In genomic region chrX:73214366-73215094, GRCh38 we compare ENCODE assay signal across 8 cellular contexts. TPM values are rescaled to one million over a fixed set of nuclear protein-coding genes. Genes with fewer than 3 reads are reported as not detected.
DNase-seq lines count a peak whose midpoint lies in the region; ATAC-seq and TF ChIP-seq lines count a peak whose summit lies in the region.

Gene NAP1L2 (minus strand): TSS chrX:73214851. CDS start chrX:73214492, 359 bp downstream.

- H3K4me3 Mint-ChIP-seq in nephron progenitor cell, result peak within 1 kb of the TSS; percentile 97

- H3K4me1 Mint-ChIP-seq in nephron progenitor cell, result peaks cover 25% of the 10 kb centered on the region

- no peaks in the 10 kb centered on the region for H3K36me3 Mint-ChIP-seq in nephron progenitor cell (ENCODE audit: low read depth)

- H3K9me3 ChIP-seq in BE2C (no peaks in the 10 kb centered on the region), gastroesophageal sphincter (no peaks in the 10 kb centered on the region), thyroid gland (no peaks in the 10 kb centered on the region)

- intact Hi-C loops in thyroid gland (cut with DNase I), result no loop called here

- H3K27ac Mint-ChIP-seq in nephron progenitor cell, result peak within 1 kb of the TSS; percentile 44

- H3K27ac ChIP-seq in gastroesophageal sphincter (peak within 1 kb of the TSS; percentile 26 to 80 (median 75)), thyroid gland (peak within 1 kb of the TSS; percentile 58 to 79 (median 78))

- peaks cover 26% of the 10 kb centered on the region for H3K9me3 Mint-ChIP-seq in nephron progenitor cell

- TF ChIP-seq CTCF in BE2C (IDR thresholded peaks at IDR 0.05; ENCODE audit: low read depth, low read length), result no peak
- no peak for TF ChIP-seq CTCF in gastroesophageal sphincter (IDR thresholded peaks at IDR 0.05)
- TF ChIP-seq CTCF in nephron progenitor cell (IDR thresholded peaks at IDR 0.05), result no peak
- no peak for TF ChIP-seq CTCF in thyroid gland (IDR thresholded peaks at IDR 0.05)

- peak within 1 kb of the TSS; percentile 41 for H3K4me3 ChIP-seq in BE2C (ENCODE audit: low read depth, low read length)
- H3K4me3 ChIP-seq in gastroesophageal sphincter, result peak within 1 kb of the TSS; percentile 54 to 60
- H3K4me3 ChIP-seq in thyroid gland (replicated peaks in 1 of 3), result peak within 1 kb of the TSS in 2 of 3 donors; percentile 45 to 69

- H3K27me3 ChIP-seq in BE2C (peaks cover 6% of the 10 kb centered on the region), gastroesophageal sphincter (no peaks in the 10 kb centered on the region), thyroid gland (no peaks in the 10 kb centered on the region)

- DNase-seq in BE2C (no peak), NCI-H1105 treated with DMSO at 0.1 percent for 48 hours (lab: John Stamatoyannopoulos, UW) (peak; percentile 25), nephron progenitor cell (peak; percentile 40), thyroid gland (peak; percentile 57 to 62)
- peak; percentile 12 for DNase-seq in activated effector memory CD4-positive, alpha-beta T cell treated with Interleukin-2 at 50 U/mL for 16 hours

- H3K27me3 Mint-ChIP-seq in nephron progenitor cell (ENCODE audit: low read depth, poor library complexity), result no peaks in the 10 kb centered on the region

- WGBS in gastroesophageal sphincter (ENCODE audit: low coverage in 1 of 2), 2 donors, result 0 to 34% methylated on average over 3 to 11 of the region's 34 CpGs
- WGBS in thyroid gland, 2 donors, result 1% methylated on average over 10 to 22 of the region's 34 CpGs

- TF ChIP-seq POLR2A in gastroesophageal sphincter (IDR thresholded peaks at IDR 0.05) (peak; percentile 22 to 44), thyroid gland (IDR thresholded peaks at IDR 0.05) (peak in 1 of 2 donors; percentile 81)

- ATAC-seq in GM21390 (IDR thresholded peaks at IDR 0.05; ENCODE audit: unreplicated experiment) (peak; percentile 84), gastroesophageal sphincter (peak; percentile 86), HG02840 (IDR thresholded peaks at IDR 0.05; ENCODE audit: low FRiP score, unreplicated experiment) (no peak)

- no peaks in the 10 kb centered on the region for H3K4me1 ChIP-seq in BE2C
- H3K4me1 ChIP-seq in gastroesophageal sphincter, result no peaks in the 10 kb centered on the region
- no peaks in the 10 kb centered on the region for H3K4me1 ChIP-seq in thyroid gland

- no peak for TF ChIP-seq EP300 in gastroesophageal sphincter (IDR thresholded peaks at IDR 0.05)

- no peaks in the 10 kb centered on the region for H3K36me3 ChIP-seq in BE2C
- H3K36me3 ChIP-seq in gastroesophageal sphincter, result no peaks in the 10 kb centered on the region
- no peaks in the 10 kb centered on the region for H3K36me3 ChIP-seq in thyroid gland

RNA-seq across cellular contexts. Expression of gene NAP1L2, which starts in this region (rescaled TPM):
- polyA plus RNA-seq in BE2C (2012; ENCODE audit: insufficient read depth, insufficient read length, low read depth), result 2.8 TPM
- total RNA-seq in gastroesophageal sphincter (1 to 10 TPM; 4.1 to 9.2 (median 7.4) TPM), thyroid gland (10 to 100 TPM in 2 of 4 donors, 1 to 10 TPM in 2; 5.6 to 13.9 (median 9.9) TPM)
